ENCODE assay signal across 34 cellular contexts in the genomic region with DNA sequence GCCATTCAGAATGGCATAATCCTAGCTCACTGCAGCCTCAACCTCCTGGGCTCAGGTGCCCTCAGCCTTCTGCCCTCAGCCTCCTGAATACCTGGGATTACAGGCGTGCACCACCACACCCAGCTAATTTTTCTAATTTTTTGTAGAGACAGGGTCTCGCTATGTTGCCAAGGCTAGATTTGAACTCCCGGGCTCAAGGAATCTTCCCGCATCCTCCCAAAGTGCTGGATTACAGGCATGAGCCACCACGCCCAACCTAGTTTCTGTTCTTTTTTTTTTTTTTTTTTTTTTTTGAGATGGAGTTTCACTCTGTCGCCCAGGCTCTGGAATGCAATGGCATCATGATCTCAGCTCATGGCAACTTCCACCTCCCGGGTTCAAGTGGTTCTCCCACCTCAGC.
"Had no signal": no experiment of that assay in that cellular context is flagged by ENCODE, and none has a peak within 500 bp of the region (broad histone marks: within the 10 kb centered on the region; RNA-seq: fewer than 3 reads in every experiment).

No MANE protein-coding gene starts in this region.

- DNase-seq: Karpas-422, Kasumi-1, MG63, MM.1S, MV-4-11, NCI-H1048, NCI-H1092, NCI-H1092 treated with DMSO at 0.1 percent for 48 hours, NCI-H1105, NCI-H1105 treated with DMSO at 0.1 percent for 48 hours, NCI-H1417, NCI-H1417 treated with DMSO at 0.1 percent for 48 hours, NCI-H1436, NCI-H1436 treated with DMSO at 0.1 percent for 48 hours, NCI-H146, NCI-H1694, NCI-H1694 treated with DMSO at 0.1 percent for 48 hours, NCI-H187, NCI-H187 treated with DMSO at 0.1 percent for 48 hours, NCI-H1930, NCI-H2029, NCI-H2029 treated with DMSO at 0.1 percent for 48 hours, NCI-H2081, NCI-H2081 treated with DMSO at 0.1 percent for 48 hours, NCI-H2107, NCI-H2171, NCI-H2171 treated with DMSO at 0.1 percent for 48 hours, NCI-H2227 treated with DMSO at 0.1 percent for 48 hours, NCI-H226, NCI-H345, NCI-H446, NCI-H446 treated with DMSO at 0.1 percent for 48 hours, NCI-H510A, NCI-H510A treated with DMSO at 0.1 percent for 48 hours had no signal

- H3K4me3 ChIP-seq: MG63 had no signal

- H3K27me3 ChIP-seq: MG63 had no signal
